In genomic region chr12:120368789-120369475, GRCh38 we compare ENCODE assay signal across 7 cellular contexts. TPM values are rescaled to one million over a fixed set of nuclear protein-coding genes. Genes with fewer than 3 reads are reported as not detected.
DNase-seq lines count a peak whose midpoint lies in the region; ATAC-seq and TF ChIP-seq lines count a peak whose summit lies in the region.

Gene MSI1 (minus strand): TSS chr12:120369164. CDS start chr12:120369091, 73 bp downstream.

- no peak within 1 kb of the TSS for H3K27ac Mint-ChIP-seq in activated CD8-positive, alpha-beta T cell treated with anti-CD3 and anti-CD28 coated beads for 36 hours

- no peaks in the 10 kb centered on the region for H3K36me3 Mint-ChIP-seq in activated CD8-positive, alpha-beta T cell treated with anti-CD3 and anti-CD28 coated beads for 36 hours (ENCODE audit: low read depth)

- peaks cover 27% of the 10 kb centered on the region for H3K36me3 ChIP-seq in HUES48 (ENCODE audit: control insufficient read depth, insufficient read depth, low read length)

- peaks cover 11% of the 10 kb centered on the region for H3K4me1 Mint-ChIP-seq in activated CD8-positive, alpha-beta T cell treated with anti-CD3 and anti-CD28 coated beads for 36 hours (ENCODE audit: low read depth)

- no peak for TF ChIP-seq CTCF in activated CD8-positive, alpha-beta T cell treated with anti-CD3 and anti-CD28 coated beads for 36 hours (IDR thresholded peaks at IDR 0.05)

- peaks cover 64% of the 10 kb centered on the region for H3K27me3 Mint-ChIP-seq in activated CD8-positive, alpha-beta T cell treated with anti-CD3 and anti-CD28 coated beads for 36 hours

- no peak for ATAC-seq in activated CD8-positive, alpha-beta T cell treated with anti-CD3 and anti-CD28 coated beads for 36 hours

- peaks cover 35% of the 10 kb centered on the region for H3K27me3 ChIP-seq in HUES48 (ENCODE audit: control insufficient read depth, insufficient read depth, low read length)

- no peaks in the 10 kb centered on the region for H3K9me3 Mint-ChIP-seq in activated CD8-positive, alpha-beta T cell treated with anti-CD3 and anti-CD28 coated beads for 36 hours

- POLR2A ChIA-PET in activated CD8-positive, alpha-beta T cell treated with anti-CD3 and anti-CD28 coated beads for 36 hours (lab: Charles Lee), result no interaction called here

- H3K4me1 ChIP-seq in HUES48 (ENCODE audit: control insufficient read depth, insufficient read depth, low read length), result peaks cover 41% of the 10 kb centered on the region

- no peak for DNase-seq in activated CD8-positive, alpha-beta T cell treated with anti-CD3 and anti-CD28 coated beads for 36 hours
- no peak for DNase-seq in stimulated activated CD4-positive, alpha-beta T cell treated with anti-CD3 and anti-CD28 coated beads, Interleukin-2, amount 100 ng/mL, for 48 hours
- DNase-seq in Ammon's horn (ENCODE audit: low spot score), result no peak
- DNase-seq in dermis blood vessel endothelial cell, result no peak

- H3K4me3 Mint-ChIP-seq in activated CD8-positive, alpha-beta T cell treated with anti-CD3 and anti-CD28 coated beads for 36 hours, result peak within 1 kb of the TSS; percentile 63

- H3K4me3 ChIP-seq in HUES48 (ENCODE audit: low read depth, low read length), result peak within 1 kb of the TSS; percentile 66
- peak within 1 kb of the TSS; percentile 57 for H3K4me3 ChIP-seq in iPS-11a (ENCODE audit: low read depth, low read length)
- H3K4me3 ChIP-seq in skin epidermis, result peak within 1 kb of the TSS; percentile 18 to 57 (median 31)

- CTCF ChIA-PET in activated CD8-positive, alpha-beta T cell treated with anti-CD3 and anti-CD28 coated beads for 36 hours (lab: Charles Lee), result interaction anchor here (1.4 kb wide), 1 partner anchor 60 kb away, joined by 6 read pairs; no protein-coding TSS in a partner anchor

- H3K9me3 ChIP-seq in HUES48 (ENCODE audit: control insufficient read depth, insufficient read depth, low read length), result no peaks in the 10 kb centered on the region

- peak within 1 kb of the TSS; percentile 41; the same call in 1 of the 2 replicates for H3K9ac ChIP-seq in HUES48 (ENCODE audit: low read depth, low read length)

- H3K27ac ChIP-seq in HUES48 (ENCODE audit: low read depth, low read length), result peak within 1 kb of the TSS; percentile 67
- peak within 1 kb of the TSS in 5 of 21 experiments; percentile 5 to 48 (median 15) for H3K27ac ChIP-seq in skin epidermis

- intact Hi-C loops in activated CD8-positive, alpha-beta T cell treated with anti-CD3 and anti-CD28 coated beads for 36 hours (cut with micrococcal nuclease), result no loop called here

RNA-seq across cellular contexts. Expression of gene MSI1, which starts in this region (rescaled TPM):
- under 1 TPM; 0.78 to 0.90 TPM for total RNA-seq in activated CD8-positive, alpha-beta T cell treated with anti-CD3 and anti-CD28 coated beads for 36 hours
- not detected in 2 replicates for total RNA-seq in dermis blood vessel endothelial cell
